26 cellular contexts compared by ENCODE assay signal in the genomic region with DNA sequence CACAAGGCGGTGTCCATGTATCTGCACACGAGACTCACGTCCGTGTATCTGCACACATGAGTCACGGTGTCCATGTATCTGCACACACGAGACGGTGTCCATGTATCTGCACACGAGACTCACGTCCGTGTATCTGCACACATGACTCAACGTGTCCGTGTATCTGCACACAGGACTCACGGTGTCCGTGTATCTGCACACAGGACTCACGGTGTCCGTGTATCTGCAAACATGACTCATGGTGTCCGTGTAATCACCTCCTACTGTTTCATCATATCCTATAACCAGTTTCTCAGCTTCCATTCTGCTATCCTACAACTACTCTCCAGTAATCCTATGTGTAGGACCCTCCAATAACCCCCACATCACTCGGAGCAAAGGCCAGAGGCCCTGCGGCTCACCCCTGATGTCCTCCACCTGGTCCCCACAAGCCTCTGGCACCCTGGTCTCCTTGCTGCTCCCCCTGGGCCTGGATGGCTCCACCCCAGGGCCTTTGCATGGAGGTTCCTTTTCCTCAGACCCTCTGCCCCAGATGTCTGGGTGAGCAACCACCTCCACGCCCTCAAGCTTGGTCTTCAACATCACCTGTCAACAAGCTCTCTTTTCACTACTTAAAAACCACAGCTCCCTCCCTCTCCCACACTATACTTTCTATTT. TPM values are rescaled to one million over a fixed set of nuclear protein-coding genes. Genes with fewer than 3 reads are reported as not detected.
DNase-seq lines count a peak whose midpoint lies in the region; ATAC-seq and TF ChIP-seq lines count a peak whose summit lies in the region.
"Had no signal": no experiment of that assay in that cellular context is flagged by ENCODE, and none has a peak within 500 bp of the region (broad histone marks: within the 10 kb centered on the region; RNA-seq: fewer than 3 reads in every experiment).

No MANE protein-coding gene starts in this region.

- TF ChIP-seq RAD21 in IMR-90 (IDR thresholded peaks at IDR 0.05; ENCODE audit: low read length), result no peak

- no peaks in the 10 kb centered on the region for H3K36me3 Mint-ChIP-seq in CD4-positive, alpha-beta T cell (ENCODE audit: low read depth)

- intact Hi-C loops in IMR-90 (cut with micrococcal nuclease), result no loop called here
- intact Hi-C loops in ascending aorta (cut with DNase I), result no loop called here
- intact Hi-C loops in CD4-positive, alpha-beta T cell (cut with DNase I, micrococcal nuclease), result no loop called here

- no peak for TF ChIP-seq CTCF in IMR-90 (conservative IDR thresholded peaks at IDR 0.05; ENCODE audit: low read depth, low read length)
- no peak for TF ChIP-seq CTCF in ascending aorta (IDR thresholded peaks at IDR 0.05)
- no peak for TF ChIP-seq CTCF in CD4-positive, alpha-beta T cell (IDR thresholded peaks at IDR 0.05)

- no peak overlapping the region for H3K23ac ChIP-seq in IMR-90 (ENCODE audit: low read depth, low read length)
- H3K23ac ChIP-seq in mesenchymal stem cell (ENCODE audit: low read length in 2 of 2), result no peak overlapping the region

- H3K18ac ChIP-seq in IMR-90 (ENCODE audit: low read depth, low read length), result no peak overlapping the region
- no peak overlapping the region for H3K18ac ChIP-seq in mesenchymal stem cell (ENCODE audit: low read depth in 1 of 2, low read length in 2 of 2)

- H2BK15ac ChIP-seq in IMR-90 (ENCODE audit: low read depth, low read length) (no peak overlapping the region), mesenchymal stem cell (ENCODE audit: low read depth, poor library complexity, severe bottlenecking) (no peak overlapping the region)

- no peak overlapping the region for H2BK20ac ChIP-seq in IMR-90 (ENCODE audit: low read depth, low read length)

- peak overlapping the region; percentile 80 for H2AK9ac ChIP-seq in IMR-90 (replicated peaks; ENCODE audit: low read depth, low read length, poor library complexity)

- H4K20me1 ChIP-seq in IMR-90 (ENCODE audit: insufficient read depth, low read length), result no peaks in the 10 kb centered on the region

- H4K8ac ChIP-seq in IMR-90 (ENCODE audit: low read depth in 2 of 2, low read length in 2 of 2), result no peak overlapping the region
- H4K8ac ChIP-seq in mesenchymal stem cell (ENCODE audit: low read length), result no peak overlapping the region

- H3K4me1 Mint-ChIP-seq in CD4-positive, alpha-beta T cell (ENCODE audit: low read depth), result peaks cover 12% of the 10 kb centered on the region

- no peak overlapping the region for H3K27ac ChIP-seq in IMR-90 (ENCODE audit: insufficient read depth, low read length)
- no peak overlapping the region for H3K27ac ChIP-seq in mesenchymal stem cell (ENCODE audit: low read length, poor library complexity, severe bottlenecking)
- H3K27ac ChIP-seq in ascending aorta, result no peak overlapping the region
- H3K27ac ChIP-seq in CD4-positive, alpha-beta T cell (ENCODE audit: low read depth, low read length), result no peak overlapping the region
- H3K27ac ChIP-seq: dorsolateral prefrontal cortex, hepatocyte, skin epidermis had no signal

- H3K27me3 Mint-ChIP-seq in CD4-positive, alpha-beta T cell, result peaks cover 40% of the 10 kb centered on the region

- no peak overlapping the region for H3K14ac ChIP-seq in IMR-90 (replicated peaks; ENCODE audit: low read depth, low read length)
- H3K14ac ChIP-seq in mesenchymal stem cell (ENCODE audit: low read length in 2 of 2), result no peak overlapping the region

- in situ Hi-C loops in IMR-90 (cut with MboI; ENCODE audit: low sequenced_read_pairs), result no loop called here

- peak overlapping the region; percentile 13; the same call in 1 of the 2 replicates for H2BK120ac ChIP-seq in IMR-90 (ENCODE audit: low read depth, low read length)
- no peak overlapping the region for H2BK120ac ChIP-seq in mesenchymal stem cell (ENCODE audit: low read depth, low read length)

- no peak overlapping the region for H3K4me2 ChIP-seq in IMR-90 (ENCODE audit: low read depth, low read length)
- H3K4me2 ChIP-seq in mesenchymal stem cell (ENCODE audit: low read length, poor library complexity, severe bottlenecking), result no peak overlapping the region
- H3K4me2 ChIP-seq: hepatocyte, SK-N-SH had no signal

- H3K9ac ChIP-seq in IMR-90 (ENCODE audit: low read depth, low read length) (no peak overlapping the region), mesenchymal stem cell (ENCODE audit: low read length) (no peak overlapping the region)
- H3K9ac ChIP-seq: SK-N-SH had no signal

- DNase-seq in EH (ENCODE audit: low read depth) (peak; percentile 6), IMR-90 (peak; percentile 12), amniotic epithelial cell (ENCODE audit: low read depth) (peak; percentile 15), mesenchymal stem cell (peak; percentile 18), NCI-H1694 (lab: John Stamatoyannopoulos, UW) (no peak), ascending aorta (ENCODE audit: low spot score in 2 of 2) (no peak)
- no peak for DNase-seq in CD4-positive, alpha-beta T cell
- DNase-seq: activated CD4-positive, alpha-beta memory T cell treated with anti-CD3 and anti-CD28 coated beads, Interleukin-2, amount 10 ng/mL, durations not matched to agents 7 days and 5 days; activated CD4-positive, CD25-positive, alpha-beta regulatory T cell; amniotic stem cell; central memory CD4-positive, alpha-beta T cell; DMS79; immature natural killer cell; NCI-H1105 treated with DMSO at 0.1 percent for 48 hours; NCI-H2081 treated with DMSO at 0.1 percent for 48 hours; NCI-H446; NK-92 treated with Interleukin-12 subunit alpha and Interleukin-12 subunit beta, amount 100 ng/mL, for 24 hours; SK-N-SH; stimulated activated CD4-positive, alpha-beta T cell treated with anti-CD3 and anti-CD28 coated beads, Interleukin-2, amount 100 ng/mL, for 24 hours; stimulated activated naive B cell treated with anti-CD40 and anti-IgM and Interleukin-4, amounts not matched to agents 10 μg/mL and 1 μg/mL and 100 μg/mL, for 72 hours had no signal

- dilution Hi-C loops in IMR-90 (cut with HindIII; ENCODE audit: low sequenced_read_pairs, unreplicated experiment), result no loop called here

- no peak overlapping the region for H4K5ac ChIP-seq in IMR-90 (ENCODE audit: low read depth, low read length)

- H2BK12ac ChIP-seq in mesenchymal stem cell (ENCODE audit: low read length in 2 of 2), result no peak overlapping the region

- H3K27ac Mint-ChIP-seq in CD4-positive, alpha-beta T cell, result no peak overlapping the region
- H3K27ac Mint-ChIP-seq: activated CD4-positive, alpha-beta memory T cell treated with anti-CD3 and anti-CD28 coated beads, Interleukin-2, amount 10 ng/mL, durations not matched to agents 7 days and 5 days; immature natural killer cell; progenitor cell of endocrine pancreas; stimulated activated naive B cell treated with anti-CD40 and anti-IgM and Interleukin-4, amounts not matched to agents 10 μg/mL and 1 μg/mL and 100 μg/mL, for 72 hours; T-helper 2 cell treated with Interferon-gamma antibody and Interleukin-4, amounts not matched to agents 5 μg/mL and 100 μg/mL, for 36 hours had no signal

- H3K4ac ChIP-seq in IMR-90 (ENCODE audit: low read depth, low read length), result peak overlapping the region; percentile 62
- H3K4ac ChIP-seq in mesenchymal stem cell (ENCODE audit: low read depth in 1 of 2, low read length in 2 of 2), result no peak overlapping the region

- H3K36me3 ChIP-seq in IMR-90 (ENCODE audit: control insufficient read depth, insufficient read depth, low read length) (no peaks in the 10 kb centered on the region), mesenchymal stem cell (ENCODE audit: control insufficient read depth in 1 of 2, insufficient read depth in 2 of 2, low read depth in 1 of 2, low read length in 2 of 2) (no peaks in the 10 kb centered on the region), ascending aorta (no peaks in the 10 kb centered on the region)

- CTCF ChIA-PET in IMR-90 (lab: Yijun Ruan, JAX), result no interaction called here
- CTCF ChIA-PET in CD4-positive, alpha-beta T cell (lab: Charles Lee), result no interaction called here

- peak overlapping the region; percentile 8; the same call in 1 of the 2 replicates for H2AK5ac ChIP-seq in IMR-90 (ENCODE audit: low read depth, low read length)
- no peak overlapping the region for H2AK5ac ChIP-seq in mesenchymal stem cell (ENCODE audit: low read length, severe bottlenecking)

- H3K4me1 ChIP-seq in IMR-90 (ENCODE audit: control insufficient read depth, insufficient read depth, low read length) (peaks cover 3% of the 10 kb centered on the region; the same call in 1 of the 2 replicates), mesenchymal stem cell (ENCODE audit: control insufficient read depth, insufficient read depth, low read depth, low read length) (peaks cover 9% of the 10 kb centered on the region), ascending aorta (peaks cover 0 to 6% of the 10 kb centered on the region in 2 donors)

- no peak overlapping the region for H3K56ac ChIP-seq in IMR-90 (ENCODE audit: extremely low read depth, insufficient read depth, low read length)

- H3K4me3 ChIP-seq in IMR-90 (ENCODE audit: insufficient read depth, low read depth, low read length) (no peak overlapping the region), mesenchymal stem cell (ENCODE audit: insufficient read depth in 1 of 2, low read depth in 1 of 2, low read length in 2 of 2) (no peak overlapping the region), ascending aorta (no peak overlapping the region)
- H3K4me3 ChIP-seq: dorsolateral prefrontal cortex, hepatocyte, skin epidermis had no signal

- BruUV-seq in IMR-90 (replicated peaks; lab: Mats Ljungman, UMichigan), result no TSS peak

- H2AFZ ChIP-seq in IMR-90 (replicated peaks; ENCODE audit: low read length, poor library complexity), result no peak overlapping the region
- H2AFZ ChIP-seq in mesenchymal stem cell (ENCODE audit: low read depth, low read length), result no peak overlapping the region
- H2AFZ ChIP-seq: hepatocyte had no signal

- H3K9me1 ChIP-seq in IMR-90 (ENCODE audit: insufficient read depth, low read length), result peaks cover 3% of the 10 kb centered on the region

- no peak for TF ChIP-seq POLR2A in IMR-90 (IDR thresholded peaks at IDR 0.05; ENCODE audit: low read depth, low read length)

- H3K27me3 ChIP-seq in IMR-90 (ENCODE audit: control insufficient read depth, insufficient read depth, low read length), result peaks cover 44% of the 10 kb centered on the region
- H3K27me3 ChIP-seq in mesenchymal stem cell (ENCODE audit: control insufficient read depth in 1 of 2, insufficient read depth in 1 of 2, low read length in 2 of 2), result peaks cover 29 to 36% of the 10 kb centered on the region in 2 experiments
- no peaks in the 10 kb centered on the region for H3K27me3 ChIP-seq in ascending aorta
- peaks cover 31% of the 10 kb centered on the region for H3K27me3 ChIP-seq in CD4-positive, alpha-beta T cell (ENCODE audit: control insufficient read depth, insufficient read depth, low read length)

- H3K79me1 ChIP-seq in IMR-90 (ENCODE audit: low read depth in 1 of 2, low read length in 2 of 2) (no peaks in the 10 kb centered on the region), mesenchymal stem cell (replicated peaks; ENCODE audit: low read length, poor library complexity, severe bottlenecking) (peaks cover 2% of the 10 kb centered on the region)

- no peak overlapping the region for H3K4me3 Mint-ChIP-seq in CD4-positive, alpha-beta T cell
- H3K4me3 Mint-ChIP-seq: activated CD4-positive, alpha-beta memory T cell treated with anti-CD3 and anti-CD28 coated beads, Interleukin-2, amount 10 ng/mL, durations not matched to agents 7 days and 5 days; stimulated activated naive B cell treated with anti-CD40 and anti-IgM and Interleukin-4, amounts not matched to agents 10 μg/mL and 1 μg/mL and 100 μg/mL, for 72 hours; T-helper 2 cell treated with Interferon-gamma antibody and Interleukin-4, amounts not matched to agents 5 μg/mL and 100 μg/mL, for 36 hours had no signal

- H4K91ac ChIP-seq in IMR-90 (ENCODE audit: insufficient read depth, low read depth, low read length) (peak overlapping the region; percentile 28; the same call in 1 of the 2 replicates), mesenchymal stem cell (ENCODE audit: low read length) (no peak overlapping the region)

- 83% methylated on average over 19 of the region's 20 CpGs; no CpG with 5 or more reads in 1 of the 2 experiments for WGBS in IMR-90 (ENCODE audit: extremely low coverage in 2 of 2, insufficient read length in 1 of 2), 2 experiments
- 91% methylated on average over 20 of the region's 20 CpGs for WGBS in mesenchymal stem cell

- no peaks in the 10 kb centered on the region for H3K9me3 Mint-ChIP-seq in CD4-positive, alpha-beta T cell
- H3K9me3 Mint-ChIP-seq: stimulated activated naive B cell treated with anti-CD40 and anti-IgM and Interleukin-4, amounts not matched to agents 10 μg/mL and 1 μg/mL and 100 μg/mL, for 72 hours had no signal

- no peaks in the 10 kb centered on the region for H3K9me3 ChIP-seq in IMR-90 (ENCODE audit: control insufficient read depth, insufficient read depth, low read length)
- H3K9me3 ChIP-seq in mesenchymal stem cell (ENCODE audit: control insufficient read depth, low read length), result no peaks in the 10 kb centered on the region
- H3K9me3 ChIP-seq in ascending aorta, result no peaks in the 10 kb centered on the region
- H3K9me3 ChIP-seq in CD4-positive, alpha-beta T cell (ENCODE audit: control insufficient read depth, low read length), result no peaks in the 10 kb centered on the region
- H3K9me3 ChIP-seq: SK-N-SH had no signal

- POLR2A ChIA-PET in IMR-90 (lab: Charles Lee; ENCODE audit: unreplicated experiment), result no interaction called here
- POLR2A ChIA-PET in CD4-positive, alpha-beta T cell (lab: Charles Lee), result no interaction called here

- H2BK5ac ChIP-seq in IMR-90 (ENCODE audit: low read depth, low read length, poor library complexity, severe bottlenecking) (no peak overlapping the region), mesenchymal stem cell (ENCODE audit: low read depth, low read length, poor library complexity, severe bottlenecking) (no peak overlapping the region)

- no peak for ATAC-seq in IMR-90 (ENCODE audit: low read depth)
- ATAC-seq in CD4-positive, alpha-beta T cell (ENCODE audit: poor library complexity), result no peak
- ATAC-seq: stimulated activated naive B cell treated with anti-CD40 and anti-IgM and Interleukin-4, amounts not matched to agents 10 μg/mL and 1 μg/mL and 100 μg/mL, for 72 hours had no signal

RNA-seq across cellular contexts. Expression of a gene that starts 2.5 kb away (rescaled TPM):
- total RNA-seq in IMR-90 (2012; rRNA removed) (0.36 and 0.83 TPM in 2 replicates), ascending aorta (4.7 TPM)
- polyA plus RNA-seq in IMR-90 (2012; rRNA removed), result 0.94 and 1.1 TPM in 2 replicates
- polyA plus RNA-seq in IMR-90 (2012; cell fraction: cytosol; rRNA removed), result 0.65 and 1.3 TPM in 2 replicates
- 0.46 and 0.95 TPM in 2 replicates for polyA plus RNA-seq in IMR-90 (2012; cell fraction: nucleus; rRNA removed; ENCODE audit: low replicate concordance)
- 2.0 TPM for polyA plus RNA-seq in mesenchymal stem cell (2013, experiment 1 of 2)
- 2.2 TPM for polyA plus RNA-seq in mesenchymal stem cell (2013, experiment 2 of 2)
- 1 to 10 TPM; 1.0 to 1.2 TPM for total RNA-seq in CD4-positive, alpha-beta T cell
- polyA plus RNA-seq: immature natural killer cell, neural cell had no signal

Comparison
In these comparisons a context has a peak if more than half of its experiments do, and no peak if none do; other contexts are left out.
1. DNase-seq: peak in EH (single experiment), IMR-90 (single experiment), amniotic epithelial cell (single experiment) and mesenchymal stem cell (single experiment); none in NCI-H1694 (single experiment), ascending aorta (0 of 2) and CD4-positive, alpha-beta T cell (0 of 10).